In the genomic region with DNA sequence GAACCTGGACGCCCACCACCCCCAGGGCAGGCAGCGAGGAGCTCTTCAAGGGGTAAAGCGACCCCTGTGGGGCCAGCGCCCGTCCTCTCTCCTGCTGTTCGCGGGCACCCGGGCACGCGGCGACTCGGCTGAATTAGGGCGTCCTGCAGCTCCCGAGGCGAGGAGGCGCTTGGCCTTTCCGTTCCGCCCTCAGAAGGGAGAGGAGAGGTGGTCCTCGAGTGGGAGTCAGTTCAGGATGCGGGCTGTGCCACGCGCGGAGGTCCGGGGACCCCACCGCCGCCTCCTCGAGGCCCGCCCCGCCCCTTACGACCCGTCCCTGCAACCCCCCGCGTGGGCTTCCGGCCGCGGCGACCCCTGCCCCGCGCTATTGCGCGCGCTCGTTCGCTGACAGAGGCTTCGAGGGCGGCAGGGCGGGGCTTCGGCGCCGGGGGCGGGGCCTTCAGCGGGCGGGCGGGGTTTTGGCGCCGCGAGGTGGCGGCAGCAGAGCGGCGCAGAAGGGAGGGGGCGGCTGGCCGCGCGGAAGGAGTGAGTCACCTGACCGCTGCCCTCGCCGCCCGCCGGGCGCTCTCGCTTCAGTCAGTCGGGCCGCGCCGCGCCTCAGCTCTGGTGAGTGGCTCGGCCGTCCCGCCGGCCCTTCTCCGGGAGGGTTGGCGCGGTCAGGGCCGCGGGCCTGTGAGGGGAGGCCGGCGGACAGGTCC, we compare ENCODE assay signal across 8 cellular contexts. TPM values are rescaled to one million over a fixed set of nuclear protein-coding genes. Genes with fewer than 3 reads are reported as not detected.
A peak's percentile ranks its signal among the peaks of the same experiment; 100 is the strongest.
DNase-seq lines count a peak whose midpoint lies in the region; ATAC-seq and TF ChIP-seq lines count a peak whose summit lies in the region.

Gene BACH1 (plus strand): TSS at position 575 of the 698 bp plus-strand sequence. CDS start 22,359 bp downstream, outside the sequence.

- H3K9me3 ChIP-seq in WERI-Rb-1 (ENCODE audit: severe bottlenecking) (peaks cover 6% of the 10 kb centered on the region), breast epithelium (peaks cover 0 to 4% of the 10 kb centered on the region in 2 donors)

- peak; percentile 26 for TF ChIP-seq POLR2A in breast epithelium (IDR thresholded peaks at IDR 0.05)

- DNase-seq in A172 (ENCODE audit: low spot score) (peak; percentile 90), NCI-H2227 (lab: John Stamatoyannopoulos, UW; ENCODE audit: unreplicated experiment) (peak; percentile 93), WERI-Rb-1 (peak; percentile 92), breast epithelium (ENCODE audit: low spot score in 2 of 2) (peak; percentile 81 to 87), iPS-NIHi7 (ENCODE audit: extremely low spot score) (peak; percentile 96), smooth muscle cell of the brain vasculature (ENCODE audit: low read depth, low spot score) (peak; percentile 77)

- peak; percentile 60 for TF ChIP-seq CTCF in WERI-Rb-1 (IDR thresholded peaks at IDR 0.05; ENCODE audit: low read depth, low read length)
- peak in 1 of 3 donors; percentile 12 for TF ChIP-seq CTCF in breast epithelium (IDR thresholded peaks at IDR 0.05)

- H3K4me1 ChIP-seq in breast epithelium: no peaks in the 10 kb centered on the region

- peak; percentile 30 for ATAC-seq in GM18861 (IDR thresholded peaks at IDR 0.05; ENCODE audit: unreplicated experiment)
- ATAC-seq in HG03108 (IDR thresholded peaks at IDR 0.05; ENCODE audit: unreplicated experiment): peak; percentile 41

- H3K36me3 ChIP-seq in WERI-Rb-1 (peaks cover 5% of the 10 kb centered on the region; the same call in 1 of the 2 replicates), breast epithelium (no peaks in the 10 kb centered on the region)

- intact Hi-C loops in breast epithelium (cut with DNase I; ENCODE audit: low total_unique reads): no loop called here

- H3K27me3 ChIP-seq in WERI-Rb-1 (ENCODE audit: insufficient read depth, low read depth, severe bottlenecking) (no peaks in the 10 kb centered on the region), breast epithelium (no peaks in the 10 kb centered on the region)

- H3K27ac ChIP-seq in WERI-Rb-1 (peak within 1 kb of the TSS; percentile 93), breast epithelium (peak within 1 kb of the TSS; percentile 96 to 98)

- H3K4me3 ChIP-seq in WERI-Rb-1 (ENCODE audit: low read depth, low read length): peak within 1 kb of the TSS; percentile 97
- H3K4me3 ChIP-seq in breast epithelium: peak within 1 kb of the TSS; percentile 72 to 99 (median 94)

RNA-seq across cellular contexts. Expression of gene BACH1, which starts in this region (rescaled TPM):
- total RNA-seq in A172 (2014; rRNA removed; shearing (Covaris generic)): 53.5 and 60.6 TPM in 2 replicates
- 10 to 100 TPM; 31.8 to 65.3 (median 42.3) TPM for total RNA-seq in breast epithelium

Comparison
In these comparisons a context has a peak if more than half of its experiments do, and no peak if none do; other contexts are left out.
1. Peak in every context shown above with its lines: DNase-seq, ATAC-seq, H3K4me3 ChIP-seq and H3K27ac ChIP-seq.